Comparison of ENCODE assay signal across 1 cellular context in genomic region chr12:6063379-6063735, GRCh38.
TF ChIP-seq lines count a peak whose summit lies in the region.

No MANE protein-coding gene starts in this region.

TF ChIP-seq in SK-N-SH treated with all-trans-retinoic acid at 6 μM for 48 hours, 23 proteins besides CTCF, POLR2A, EP300 and RAD21 (continued from another document):
- TF ChIP-seq TSHZ2 (CRISPR knock-in tag; IDR thresholded peaks at IDR 0.05) = no peak
- no peak for TF ChIP-seq ZFP3 (CRISPR knock-in tag; IDR thresholded peaks at IDR 0.05)
